Comparison of ENCODE assay signal across 24 cellular contexts in the genomic region with DNA sequence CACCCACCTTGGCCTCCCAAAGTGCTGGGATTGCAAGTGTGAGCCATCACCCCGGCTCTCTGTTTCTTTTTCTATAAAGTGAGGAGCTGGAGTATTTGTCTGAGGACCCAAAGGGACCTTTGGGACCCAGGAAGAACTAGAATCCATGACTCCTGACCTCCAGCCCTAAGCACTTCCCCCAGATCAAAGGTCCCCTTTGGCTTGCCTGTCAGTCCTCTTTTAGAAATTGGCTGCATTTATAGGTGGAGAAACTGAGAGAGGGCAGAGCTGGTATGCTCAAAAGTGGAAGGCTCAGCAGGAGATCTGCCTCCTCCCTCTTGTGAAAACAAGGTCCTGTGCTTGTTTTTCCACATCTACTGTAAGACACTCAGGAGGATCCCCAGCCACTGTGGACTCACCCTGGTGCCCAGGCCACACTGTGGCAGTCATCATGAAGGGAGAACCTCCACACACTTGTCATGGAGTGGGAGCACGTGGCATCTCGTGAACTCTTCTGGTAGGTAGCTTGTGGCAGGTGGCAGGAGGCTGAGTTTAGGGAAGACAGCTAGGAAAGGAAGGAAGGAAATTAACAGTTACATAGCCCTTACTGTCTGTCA. TPM values are rescaled to one million over a fixed set of nuclear protein-coding genes. Genes with fewer than 3 reads are reported as not detected.
"Had no signal": no experiment of that assay in that cellular context is flagged by ENCODE, and none has a peak within 500 bp of the region (broad histone marks: within the 10 kb centered on the region; RNA-seq: fewer than 3 reads in every experiment).

No MANE protein-coding gene starts in this region.

- H3K4me3 ChIP-seq: cardiac muscle cell had no signal

- ATAC-seq: activated T-cell treated with anti-CD3 and anti-CD28 coated beads, Interleukin-2, amount 50 U/mL, for 4 hours; T-helper 17 cell; WTC11 had no signal

- H3K36me3 Mint-ChIP-seq: brain had no signal

- H3K27me3 ChIP-seq: cardiac muscle cell had no signal

- H3K4me1 Mint-ChIP-seq: brain had no signal

- H3K36me3 ChIP-seq: cardiac muscle cell had no signal

- H3K4me3 Mint-ChIP-seq: activated naive CD4-positive, alpha-beta T cell treated with anti-CD3 and anti-CD28 coated beads for 36 hours; activated naive CD8-positive, alpha-beta T cell; activated T-cell treated with anti-CD3 and anti-CD28 coated beads, Interleukin-2, amount 50 U/mL, for 4 hours; brain; T-helper 17 cell; WTC11 had no signal

- H3K27ac Mint-ChIP-seq: activated naive CD4-positive, alpha-beta T cell treated with anti-CD3 and anti-CD28 coated beads for 36 hours; activated naive CD8-positive, alpha-beta T cell; brain; T-helper 17 cell; WTC11 had no signal

- H3K27me3 Mint-ChIP-seq: activated naive CD8-positive, alpha-beta T cell had no signal

- H3K9me3 Mint-ChIP-seq: activated T-cell treated with anti-CD3 and anti-CD28 coated beads, Interleukin-2, amount 50 U/mL, for 4 hours; WTC11 had no signal

- H3K27ac ChIP-seq: cardiac muscle cell had no signal

- DNase-seq: activated CD4-positive, alpha-beta T cell treated with anti-CD3 and anti-CD28 coated beads for 48 hours; activated CD4-positive, alpha-beta T cell treated with anti-CD3 and anti-CD28 coated beads, Interleukin-2, amount 50 U/mL, for 48 hours; activated CD4-positive, CD25-positive, alpha-beta regulatory T cell treated with anti-CD3 and anti-CD28 coated beads, Interleukin-2, amount 50 U/mL, for 72 hours; activated CD8-positive, alpha-beta memory T cell treated with anti-CD3 and anti-CD28 coated beads for 24 hours; activated gamma-delta T cell; activated naive CD4-positive, alpha-beta T cell treated with anti-CD3 and anti-CD28 coated beads for 36 hours; activated T-cell treated with anti-CD3 and anti-CD28 coated beads, Interleukin-2, amount 50 U/mL, for 4 hours; amygdala; Kasumi-1; NCI-H1092; NCI-H1417; NCI-H1930; NCI-H2171; NCI-H2227 treated with DMSO at 0.1 percent for 48 hours; NCI-H526 treated with DMSO at 0.1 percent for 48 hours; NCI-H82; SIG-M5; T-helper 17 cell; T-helper 9 cell had no signal

RNA-seq across cellular contexts. Expression of gene PLEKHA7, which starts 12.4 kb away (rescaled TPM):
- total RNA-seq: RPMI7951 had no signal
